Comparison of ENCODE assay signal across 9 cellular contexts in the genomic region with DNA sequence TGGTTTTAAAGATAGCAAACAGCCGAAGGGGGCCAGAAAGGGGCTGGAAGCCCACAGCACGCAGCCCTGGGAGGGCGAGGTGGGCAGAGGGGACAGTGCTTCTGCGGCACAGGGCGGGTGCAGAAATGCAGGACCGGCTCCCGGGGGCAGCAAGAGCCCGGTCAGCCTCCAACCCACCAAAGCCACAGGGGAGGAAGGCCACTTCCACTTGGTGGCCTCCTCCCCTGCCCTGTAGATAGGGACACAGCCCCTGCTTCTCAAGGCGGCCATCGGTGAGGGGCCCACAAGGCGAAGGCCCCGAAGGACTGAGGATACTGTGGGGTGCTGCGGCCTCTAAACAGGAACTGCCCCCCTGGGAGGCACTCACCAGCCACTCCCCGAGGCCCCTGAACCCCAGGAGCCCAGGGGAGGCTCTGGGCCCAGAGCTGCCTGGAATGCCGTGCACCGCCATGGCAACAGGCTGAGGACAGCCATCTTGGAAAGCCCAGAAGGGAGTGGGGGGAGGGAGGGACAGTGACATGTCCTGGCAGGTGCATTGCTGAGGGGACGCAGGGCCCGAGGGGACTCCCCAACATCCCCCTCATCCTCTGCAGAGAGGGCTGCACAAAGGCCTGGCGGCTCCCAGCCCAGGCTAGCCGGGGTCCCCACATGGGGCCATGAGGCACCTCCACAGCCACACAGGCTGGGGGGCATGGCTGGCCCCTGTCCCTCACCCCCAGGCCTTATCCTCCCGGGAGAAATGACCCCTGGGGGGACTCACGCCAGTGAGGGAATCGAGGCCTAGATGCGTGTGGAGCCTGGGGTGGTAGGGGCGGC.
DNase-seq lines count a peak whose midpoint lies in the region; ATAC-seq and TF ChIP-seq lines count a peak whose summit lies in the region.
"Had no signal": no experiment of that assay in that cellular context is flagged by ENCODE, and none has a peak within 500 bp of the region (broad histone marks: within the 10 kb centered on the region; RNA-seq: fewer than 3 reads in every experiment).

No MANE protein-coding gene starts in this region.

- POLR2A ChIA-PET in RWPE1 (lab: Yijun Ruan, JAX; ENCODE audit: low non-redundant PET) = no interaction called here

- H2AFZ ChIP-seq in GM23338 = no peak overlapping the region

- H3K9me2 ChIP-seq in GM23338 (ENCODE audit: insufficient read depth) = no peaks in the 10 kb centered on the region

- H3K79me2 ChIP-seq in GM23338 (replicated peaks; ENCODE audit: insufficient read depth) = peaks cover 7% of the 10 kb centered on the region

- in situ Hi-C loops in GM13977 (cut with MboI; ENCODE audit: low pct_unique_long_range_greater_than_20kb, low sequenced_read_pairs, unreplicated experiment) = no loop called here

- WGBS in heart right ventricle, 2 donors = 73 to 75% methylated on average over 25 of the region's 25 CpGs

- H3K4me3 Mint-ChIP-seq in GM23338 = no peak overlapping the region
- H3K4me3 Mint-ChIP-seq in stimulated activated memory B cell treated with anti-CD40 and anti-IgM and Interleukin-4, amounts not matched to agents 10 μg/mL and 1 μg/mL and 100 μg/mL, for 72 hours = peak overlapping the region; percentile 63
- H3K4me3 Mint-ChIP-seq: mesothelial cell of epicardium had no signal

- H3K4me1 Mint-ChIP-seq in GM23338 = peaks cover 10% of the 10 kb centered on the region
- H3K4me1 Mint-ChIP-seq in stimulated activated memory B cell treated with anti-CD40 and anti-IgM and Interleukin-4, amounts not matched to agents 10 μg/mL and 1 μg/mL and 100 μg/mL, for 72 hours = peaks cover 69% of the 10 kb centered on the region

- no peak overlapping the region for H3K27ac ChIP-seq in GM23338 (ENCODE audit: low read depth)
- H3K27ac ChIP-seq in RWPE1 = peak overlapping the region; percentile 68
- peak overlapping the region; percentile 42 to 95 (median 88) for H3K27ac ChIP-seq in heart right ventricle

- H3K9me3 ChIP-seq in heart right ventricle = no peaks in the 10 kb centered on the region

- no peaks in the 10 kb centered on the region for H3K36me3 ChIP-seq in GM23338 (ENCODE audit: insufficient read depth)
- H3K36me3 ChIP-seq in heart right ventricle = peaks cover 0 to 53% (median 8%) of the 10 kb centered on the region in 9 donors

- no peaks in the 10 kb centered on the region for H3F3A ChIP-seq in GM23338 (replicated peaks; ENCODE audit: low read depth)

- H3K27me3 ChIP-seq in GM23338 (ENCODE audit: insufficient read depth) (no peaks in the 10 kb centered on the region), heart right ventricle (no peaks in the 10 kb centered on the region)

- peaks cover 24% of the 10 kb centered on the region for H3K36me3 Mint-ChIP-seq in GM23338 (ENCODE audit: low read depth)
- peaks cover 25% of the 10 kb centered on the region for H3K36me3 Mint-ChIP-seq in stimulated activated memory B cell treated with anti-CD40 and anti-IgM and Interleukin-4, amounts not matched to agents 10 μg/mL and 1 μg/mL and 100 μg/mL, for 72 hours

- H3K4me2 ChIP-seq in GM23338 = no peak overlapping the region

- peaks cover 8% of the 10 kb centered on the region; the same call in 1 of the 2 replicates for H4K20me1 ChIP-seq in GM23338 (replicated peaks; ENCODE audit: insufficient read depth)

- H3K27me3 Mint-ChIP-seq in GM23338 (ENCODE audit: insufficient read depth, low read depth, poor library complexity) = peaks cover 5% of the 10 kb centered on the region
- H3K27me3 Mint-ChIP-seq in stimulated activated memory B cell treated with anti-CD40 and anti-IgM and Interleukin-4, amounts not matched to agents 10 μg/mL and 1 μg/mL and 100 μg/mL, for 72 hours = no peaks in the 10 kb centered on the region

- no peaks in the 10 kb centered on the region; the same call in 2 of the 3 replicates for H3K9me3 Mint-ChIP-seq in GM23338
- H3K9me3 Mint-ChIP-seq in stimulated activated memory B cell treated with anti-CD40 and anti-IgM and Interleukin-4, amounts not matched to agents 10 μg/mL and 1 μg/mL and 100 μg/mL, for 72 hours = no peaks in the 10 kb centered on the region
- H3K9me3 Mint-ChIP-seq: mesothelial cell of epicardium had no signal

- H3K4me1 ChIP-seq in GM23338 (ENCODE audit: insufficient read depth) (no peaks in the 10 kb centered on the region), heart right ventricle (peaks cover 28 to 68% (median 63%) of the 10 kb centered on the region in 9 donors)

- no peak overlapping the region for H3K4me3 ChIP-seq in GM23338
- peak overlapping the region in 4 of 10 donors; percentile 16 to 26 (median 25) for H3K4me3 ChIP-seq in heart right ventricle

- CTCF ChIA-PET in RWPE1 (lab: Yijun Ruan, JAX) = interaction anchor here (0.6 kb wide), 1 partner anchor 116 kb away, joined by 4 read pairs; no protein-coding TSS in a partner anchor

- no peak overlapping the region for H3K27ac Mint-ChIP-seq in GM23338
- peak overlapping the region; percentile 81 for H3K27ac Mint-ChIP-seq in stimulated activated memory B cell treated with anti-CD40 and anti-IgM and Interleukin-4, amounts not matched to agents 10 μg/mL and 1 μg/mL and 100 μg/mL, for 72 hours
- H3K27ac Mint-ChIP-seq: mesothelial cell of epicardium had no signal

- DNase-seq in GM23338 (ENCODE audit: low spot score) = no peak
- DNase-seq in RWPE1 (ENCODE audit: low spot score) = no peak
- DNase-seq in heart right ventricle = no peak
- no peak for DNase-seq in stimulated activated CD4-positive, alpha-beta T cell treated with anti-CD3 and anti-CD28 coated beads, Interleukin-12 subunit alpha, Interleukin-12 subunit beta, amount 100 ng/mL, for 4 hours
- DNase-seq in DMS79 treated with DMSO at 0.1 percent for 48 hours (lab: John Stamatoyannopoulos, UW) = no peak
- no peak for DNase-seq in GM19240 (ENCODE audit: insufficient read length, low spot score)
- DNase-seq in GM13977 (ENCODE audit: low spot score) = no peak

- TF ChIP-seq CTCF in GM23338 (conservative IDR thresholded peaks at IDR 0.05; ENCODE audit: low read depth in 2 of 2) = no peak
- TF ChIP-seq CTCF in RWPE1 (conservative IDR thresholded peaks at IDR 0.05; ENCODE audit: low read depth) = no peak
- TF ChIP-seq CTCF in heart right ventricle (IDR thresholded peaks at IDR 0.05) = no peak
- TF ChIP-seq CTCF in GM13977 (IDR thresholded peaks at IDR 0.05; ENCODE audit: extremely low read depth, insufficient read depth, missing control alignments) = no peak

- peak; percentile 16; the same call in 2 of the 3 replicates for ATAC-seq in GM23338
- ATAC-seq in heart right ventricle = peak in 2 of 8 donors; percentile 1 to 7
- no peak for ATAC-seq in stimulated activated memory B cell treated with anti-CD40 and anti-IgM and Interleukin-4, amounts not matched to agents 10 μg/mL and 1 μg/mL and 100 μg/mL, for 72 hours

- intact Hi-C loops in heart right ventricle (cut with DNase I) = loop anchor here in 5 of 10 donors (2.0 to 10.0 kb wide), 7 partner anchors 60 to 312 kb away; partner anchors contain the start of gene NCOR2 (in 1 of the 5)

TF ChIP-seq in GM23338, 12 proteins besides CTCF, POLR2A, EP300 and RAD21 (continues in another document):
- TF ChIP-seq ZNF331 (CRISPR knock-in tag; IDR thresholded peaks at IDR 0.05; ENCODE audit: low read depth) (no peak), REST (IDR thresholded peaks at IDR 0.05; ENCODE audit: unreplicated experiment) (no peak), STAT1 (IDR thresholded peaks at IDR 0.05; ENCODE audit: unreplicated experiment) (no peak), ZNF114 (CRISPR knock-in tag; IDR thresholded peaks at IDR 0.05) (no peak), EZH2 (IDR thresholded peaks at IDR 0.05; ENCODE audit: low read depth, unreplicated experiment) (no peak), JUNB (IDR thresholded peaks at IDR 0.05; ENCODE audit: unreplicated experiment) (no peak), NANOG (IDR thresholded peaks at IDR 0.05; ENCODE audit: borderline replicate concordance) (no peak)
- TF ChIP-seq, protein P1, sequence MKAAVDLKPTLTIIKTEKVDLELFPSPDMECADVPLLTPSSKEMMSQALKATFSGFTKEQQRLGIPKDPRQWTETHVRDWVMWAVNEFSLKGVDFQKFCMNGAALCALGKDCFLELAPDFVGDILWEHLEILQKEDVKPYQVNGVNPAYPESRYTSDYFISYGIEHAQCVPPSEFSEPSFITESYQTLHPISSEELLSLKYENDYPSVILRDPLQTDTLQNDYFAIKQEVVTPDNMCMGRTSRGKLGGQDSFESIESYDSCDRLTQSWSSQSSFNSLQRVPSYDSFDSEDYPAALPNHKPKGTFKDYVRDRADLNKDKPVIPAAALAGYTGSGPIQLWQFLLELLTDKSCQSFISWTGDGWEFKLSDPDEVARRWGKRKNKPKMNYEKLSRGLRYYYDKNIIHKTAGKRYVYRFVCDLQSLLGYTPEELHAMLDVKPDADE (IDR thresholded peaks at IDR 0.05) = no peak
